Comparison of ENCODE assay signal across 8 cellular contexts in the genomic region with DNA sequence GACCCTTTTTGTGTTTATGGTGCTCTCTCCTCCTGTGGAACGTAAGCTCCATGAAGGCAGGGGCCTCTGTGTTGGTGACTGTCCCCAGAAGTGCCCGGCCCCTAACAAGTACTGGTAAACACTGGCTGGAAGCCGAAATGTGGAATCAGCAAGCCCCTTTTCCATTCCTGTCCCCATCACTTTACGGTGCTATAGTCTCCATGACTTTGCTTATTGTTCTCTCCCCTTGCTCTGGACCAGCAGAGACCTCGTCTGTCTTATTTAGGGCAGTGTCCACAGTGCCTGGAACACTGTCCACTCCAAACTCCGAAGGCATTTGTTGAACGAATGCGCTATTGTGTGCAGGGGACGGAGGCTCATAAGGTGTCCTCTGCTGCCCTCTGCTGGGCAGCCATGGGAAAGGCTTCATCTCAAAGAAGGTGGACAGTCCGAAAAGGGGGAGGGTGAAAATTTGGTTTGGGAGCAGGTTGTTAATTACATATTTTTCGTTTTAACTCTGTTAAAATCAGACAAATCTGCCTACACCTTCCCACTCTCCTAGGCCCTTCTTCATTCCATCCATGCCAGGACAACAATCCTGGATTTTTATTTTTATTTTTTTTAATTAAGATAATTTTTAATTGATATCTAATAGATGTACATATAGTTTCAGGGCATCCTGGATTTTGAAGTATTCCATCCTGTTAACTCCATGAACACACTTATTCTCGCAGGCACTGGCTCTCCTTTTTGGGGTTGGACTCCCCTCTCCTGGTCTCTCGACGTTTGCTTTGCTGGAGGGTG.
DNase-seq lines count a peak whose midpoint lies in the region; ATAC-seq, FAIRE-seq and TF ChIP-seq lines count a peak whose summit lies in the region.

No MANE protein-coding gene starts in this region.

- H2BK5ac ChIP-seq in H9 (ENCODE audit: insufficient read length, low read length), result no peak overlapping the region

- no peak overlapping the region for H2AK5ac ChIP-seq in H9 (ENCODE audit: insufficient read length, low read length)

- H3K27me3 ChIP-seq in H9 (ENCODE audit: insufficient read depth, low read length) (no peaks in the 10 kb centered on the region), bronchial epithelial cell (ENCODE audit: control insufficient read depth, insufficient read depth, low read length) (no peaks in the 10 kb centered on the region), keratinocyte (ENCODE audit: control insufficient read depth, extremely low read depth, insufficient read depth, low read length) (no peaks in the 10 kb centered on the region)

- H3K9me1 ChIP-seq in keratinocyte (ENCODE audit: control insufficient read depth, extremely low read depth, insufficient read depth, low read length), result no peaks in the 10 kb centered on the region

- H3K4me3 ChIP-seq in bronchial epithelial cell (ENCODE audit: low read depth, low read length) (no peak overlapping the region), keratinocyte (ENCODE audit: control insufficient read depth in 2 of 3, extremely low read depth in 1 of 3, insufficient read depth in 2 of 3, low read depth in 1 of 3, low read length in 3 of 3) (no peak overlapping the region)

- no CpG with 5 or more reads among the region's 14 CpGs for WGBS in H9 (ENCODE audit: extremely low coverage, insufficient read length, low lambda C conversion rate)

- H3K23me2 ChIP-seq in H9 (ENCODE audit: insufficient read length, low read depth, low read length, poor library complexity, severe bottlenecking), result peaks cover 3% of the 10 kb centered on the region

- H3K9me3 Mint-ChIP-seq in H9, result no peaks in the 10 kb centered on the region

- H3K4me1 ChIP-seq in H9 (ENCODE audit: insufficient read depth, low read length), result no peaks in the 10 kb centered on the region
- H3K4me1 ChIP-seq in keratinocyte (ENCODE audit: control insufficient read depth, extremely low read depth, insufficient read depth, low read length), result peaks cover 9% of the 10 kb centered on the region

- H3K27me3 Mint-ChIP-seq in H9 (ENCODE audit: low read depth), result no peaks in the 10 kb centered on the region; the same call in none of the 2 replicates

- H3K9me3 ChIP-seq in H9 (ENCODE audit: control insufficient read depth, low read depth, low read length) (no peaks in the 10 kb centered on the region), keratinocyte (ENCODE audit: control insufficient read depth, low read depth, low read length) (no peaks in the 10 kb centered on the region)

- dilution Hi-C loops in keratinocyte (cut with MboI; ENCODE audit: extremely low pct_ligation_motif_present, low sequenced_read_pairs), result no loop called here

- H3K79me1 ChIP-seq in H9 (ENCODE audit: insufficient read depth, low read depth, low read length, poor library complexity, severe bottlenecking), result no peaks in the 10 kb centered on the region

- no peak for FAIRE-seq in bronchial epithelial cell (lab: Jason Lieb, UNC)
- peak; percentile 78 for FAIRE-seq in keratinocyte (lab: Jason Lieb, UNC)

- no peak overlapping the region for H3K4me2 ChIP-seq in H9 (ENCODE audit: insufficient read depth, insufficient read length, low read length)
- peak overlapping the region; percentile 7 for H3K4me2 ChIP-seq in keratinocyte (ENCODE audit: control insufficient read depth, extremely low read depth, insufficient read depth, low read depth, low read length)

- TF ChIP-seq CTCF in H9 (conservative IDR thresholded peaks at IDR 0.05), result peak; percentile 97
- TF ChIP-seq CTCF in bronchial epithelial cell (IDR thresholded peaks at IDR 0.05; ENCODE audit: insufficient read depth, low read length, severe bottlenecking), result peak; percentile 85
- TF ChIP-seq CTCF in keratinocyte (optimal IDR thresholded peaks at IDR 0.05 in 1 of 3, IDR thresholded peaks at IDR 0.05 in 1 of 3, conservative IDR thresholded peaks at IDR 0.05 in 1 of 3; ENCODE audit: extremely low read depth in 1 of 3, insufficient read depth in 2 of 3, low read length in 3 of 3), result peak; percentile 82 to 90 (median 85)

- no peak overlapping the region for H2BK20ac ChIP-seq in H9 (ENCODE audit: low read depth, low read length, poor library complexity, severe bottlenecking)

- no peak overlapping the region for H3K14ac ChIP-seq in H9 (ENCODE audit: insufficient read depth, low read length)

- no peak overlapping the region for H4K91ac ChIP-seq in H9 (ENCODE audit: insufficient read length, low read depth, low read length)

- DNase-seq in COR-L47 (lab: John Stamatoyannopoulos, UW), result peak; percentile 68
- peak; percentile 61 for DNase-seq in H9
- peak; percentile 47 for DNase-seq in NCI-H2171 (lab: John Stamatoyannopoulos, UW)
- DNase-seq in activated CD4-positive, CD25-positive, alpha-beta regulatory T cell (lab: John Stamatoyannopoulos, UW), result peak; percentile 15 to 22 (median 17)
- peak; percentile 54 for DNase-seq in bronchial epithelial cell (ENCODE audit: low read depth)
- peak; percentile 30 for DNase-seq in keratinocyte (ENCODE audit: low read depth, low spot score)
- DNase-seq in stimulated activated CD4-positive, alpha-beta T cell treated with anti-CD3 and anti-CD28 coated beads, Interleukin-2, amount 100 ng/mL, for 24 hours, result peak; percentile 67 to 72

- no peak overlapping the region for H4K8ac ChIP-seq in H9 (replicated peaks; ENCODE audit: insufficient read length, low read depth, low read length)

- no peak overlapping the region for H3T11ph ChIP-seq in H9 (ENCODE audit: low read length)

- H2BK15ac ChIP-seq in H9 (ENCODE audit: low read depth, low read length), result no peak overlapping the region

- H3K79me2 ChIP-seq in H9 (ENCODE audit: insufficient read depth, low read length), result no peaks in the 10 kb centered on the region
- H3K79me2 ChIP-seq in keratinocyte (ENCODE audit: control insufficient read depth, insufficient read depth, low read length), result no peaks in the 10 kb centered on the region

- no peak overlapping the region for H3K56ac ChIP-seq in H9 (ENCODE audit: insufficient read length, low read depth, low read length)

- ATAC-seq in HG02970 (IDR thresholded peaks at IDR 0.05; ENCODE audit: low FRiP score, unreplicated experiment), result no peak

- no peak overlapping the region for H3K23ac ChIP-seq in H9 (ENCODE audit: insufficient read length, low read depth, low read length)

- H3K27ac Mint-ChIP-seq in H9, result peak overlapping the region in 1 of 3 experiments; percentile 29; a peak in 1 of 7 replicates

- H3K4me1 Mint-ChIP-seq in H9, result peaks cover 10 to 12% of the 10 kb centered on the region in 2 experiments

- H3K9ac ChIP-seq in H9 (ENCODE audit: extremely low read depth, insufficient read length, low read length) (no peak overlapping the region), keratinocyte (ENCODE audit: control insufficient read depth, extremely low read depth, insufficient read depth, low read length) (no peak overlapping the region)

- no peak overlapping the region for H4K5ac ChIP-seq in H9 (ENCODE audit: insufficient read length, low read depth, low read length)

- no peaks in the 10 kb centered on the region for H3K36me3 Mint-ChIP-seq in H9 (ENCODE audit: insufficient read depth in 1 of 3, low read depth in 3 of 3)

- no peak overlapping the region for H3K4ac ChIP-seq in H9 (ENCODE audit: low read depth, low read length)

- H3K18ac ChIP-seq in H9 (ENCODE audit: insufficient read length, low read depth, low read length), result no peak overlapping the region

- no peak overlapping the region for H2BK120ac ChIP-seq in H9 (ENCODE audit: low read depth, low read length, poor library complexity, severe bottlenecking)

- H3K27ac ChIP-seq in H9 (ENCODE audit: insufficient read length, low read depth, low read length), result no peak overlapping the region
- no peak overlapping the region for H3K27ac ChIP-seq in keratinocyte (ENCODE audit: control insufficient read depth, insufficient read depth, low read length)

- no peak overlapping the region for H3K4me3 Mint-ChIP-seq in H9

- H4K20me1 ChIP-seq in H9 (ENCODE audit: control insufficient read depth, insufficient read depth, insufficient read length), result no peaks in the 10 kb centered on the region
- H4K20me1 ChIP-seq in keratinocyte (ENCODE audit: control insufficient read depth, extremely low read depth, insufficient read depth, low read length), result no peaks in the 10 kb centered on the region

- H2AFZ ChIP-seq in H9 (ENCODE audit: low read length), result peak overlapping the region; percentile 96
- H2AFZ ChIP-seq in keratinocyte (ENCODE audit: control insufficient read depth, low read length), result no peak overlapping the region

- H2BK12ac ChIP-seq in H9 (ENCODE audit: insufficient read length, low read depth, low read length), result no peak overlapping the region

- H3K36me3 ChIP-seq in bronchial epithelial cell (ENCODE audit: control insufficient read depth, insufficient read depth, low read length) (no peaks in the 10 kb centered on the region), keratinocyte (ENCODE audit: control insufficient read depth in 2 of 2, extremely low read depth in 1 of 2, insufficient read depth in 2 of 2, low read length in 2 of 2) (no peaks in the 10 kb centered on the region)

Comparison
In these comparisons a context has a peak if more than half of its experiments do, and no peak if none do; other contexts are left out.
1. DNase-seq: peak in every context shown above with its lines; median percentile 70 in stimulated activated CD4-positive, alpha-beta T cell treated with anti-CD3 and anti-CD28 coated beads, Interleukin-2, amount 100 ng/mL, for 24 hours; 68 in COR-L47; 61 in H9; 54 in bronchial epithelial cell; 47 in NCI-H2171; 30 in keratinocyte; 17 in activated CD4-positive, CD25-positive, alpha-beta regulatory T cell.